Comparison of ENCODE assay signal across 1 cellular context in genomic region chr6:33901822-33902816, GRCh38.
TF ChIP-seq lines count a peak whose summit lies in the region.

No MANE protein-coding gene starts in this region.

TF ChIP-seq in K562, 482 proteins besides CTCF, POLR2A, EP300 and RAD21 (continued from another document and continues in another):
- no peak for TF ChIP-seq BRCA1 (IDR thresholded peaks at IDR 0.05)
- no peak for TF ChIP-seq BRCA1 (CRISPR knock-in tag; IDR thresholded peaks at IDR 0.05)
- TF ChIP-seq NCOA4 (IDR thresholded peaks at IDR 0.05; ENCODE audit: partially characterized antibody) = no peak
- peak; percentile 62 for TF ChIP-seq TCF3 (CRISPR knock-in tag; IDR thresholded peaks at IDR 0.05)
- no peak for TF ChIP-seq ZNF121 (CRISPR knock-in tag; conservative IDR thresholded peaks at IDR 0.05)
- no peak for TF ChIP-seq TCFL5 (CRISPR knock-in tag; conservative IDR thresholded peaks at IDR 0.05)
- TF ChIP-seq IRF2 (CRISPR knock-in tag; IDR thresholded peaks at IDR 0.05) = no peak
- TF ChIP-seq ELF2 (CRISPR knock-in tag; IDR thresholded peaks at IDR 0.05) = no peak
- 0 out of 2 replicates have a peak, but pooled peaks have one; percentile 10 for TF ChIP-seq MAFF (IDR thresholded peaks at IDR 0.05; ENCODE audit: low read length)
- no peak for TF ChIP-seq POLR2AphosphoS2 (IDR thresholded peaks at IDR 0.05; ENCODE audit: low read length)
- no peak for TF ChIP-seq HINFP (tag; conservative IDR thresholded peaks at IDR 0.05; ENCODE audit: low read depth)
- TF ChIP-seq E2F3 (CRISPR knock-in tag; IDR thresholded peaks at IDR 0.05) = no peak
- no peak for TF ChIP-seq PRDM10 (IDR thresholded peaks at IDR 0.05; ENCODE audit: partially characterized antibody)
- TF ChIP-seq ZNF280B (CRISPR knock-in tag; IDR thresholded peaks at IDR 0.05) = no peak
- no peak for TF ChIP-seq MEF2A (IDR thresholded peaks at IDR 0.05; ENCODE audit: control insufficient read depth, low read depth, low read length)
- peak; percentile 53 for TF ChIP-seq NCOR1 (IDR thresholded peaks at IDR 0.05)
- no peak for TF ChIP-seq CCNT2 (IDR thresholded peaks at IDR 0.05; ENCODE audit: borderline replicate concordance, extremely low read depth, insufficient read length, low read depth, low read length)
- no peak for TF ChIP-seq ZNF134 (CRISPR knock-in tag; conservative IDR thresholded peaks at IDR 0.05)
- no peak for TF ChIP-seq NCOA6 (IDR thresholded peaks at IDR 0.05)
- no peak for TF ChIP-seq KLF10 (CRISPR knock-in tag; IDR thresholded peaks at IDR 0.05)
- no peak for TF ChIP-seq FIP1L1 (IDR thresholded peaks at IDR 0.05; ENCODE audit: low read depth, low read length, poor library complexity, severe bottlenecking)
- TF ChIP-seq HDAC3 (IDR thresholded peaks at IDR 0.05; ENCODE audit: borderline replicate concordance, partially characterized antibody) = no peak
- no peak for TF ChIP-seq MECOM (CRISPR knock-in tag; IDR thresholded peaks at IDR 0.05)
- TF ChIP-seq PKNOX1 (IDR thresholded peaks at IDR 0.05) = peak; percentile 44; the same call in 1 of the 2 replicates
- TF ChIP-seq THRA (IDR thresholded peaks at IDR 0.05) = no peak
- no peak for TF ChIP-seq ZNF146 (CRISPR knock-in tag; IDR thresholded peaks at IDR 0.05; ENCODE audit: unreplicated experiment)
- TF ChIP-seq CBX1 (IDR thresholded peaks at IDR 0.05; ENCODE audit: low read depth) = no peak
- TF ChIP-seq RFX1 (IDR thresholded peaks at IDR 0.05) = no peak
- TF ChIP-seq FOXJ3 (CRISPR knock-in tag; IDR thresholded peaks at IDR 0.05) = no peak
- TF ChIP-seq RBBP5 (IDR thresholded peaks at IDR 0.05; ENCODE audit: borderline replicate concordance, insufficient read depth, low read length, poor library complexity, severe bottlenecking) = peak; percentile 21
- peak; percentile 56; the same call in 1 of the 2 replicates for TF ChIP-seq ZNF316 (IDR thresholded peaks at IDR 0.05)
- TF ChIP-seq VEZF1 (CRISPR knock-in tag; IDR thresholded peaks at IDR 0.05) = peak; percentile 42; the same call in 1 of the 2 replicates
- TF ChIP-seq SNIP1 (IDR thresholded peaks at IDR 0.05; ENCODE audit: low read depth) = no peak
- no peak for TF ChIP-seq TOE1 (IDR thresholded peaks at IDR 0.05; ENCODE audit: borderline replicate concordance)
- TF ChIP-seq TOE1 (CRISPR knock-in tag; IDR thresholded peaks at IDR 0.05; ENCODE audit: borderline replicate concordance, low read depth) = no peak
- TF ChIP-seq KLF1 (tag; IDR thresholded peaks at IDR 0.05) = no peak
- TF ChIP-seq PURB (CRISPR knock-in tag; IDR thresholded peaks at IDR 0.05; ENCODE audit: low read depth) = no peak
- TF ChIP-seq MYC (IDR thresholded peaks at IDR 0.05; ENCODE audit: low read depth, low read length) = 0 out of 2 replicates have a peak, but pooled peaks have one; percentile 34
- TF ChIP-seq MYC (CRISPR knock-in tag; IDR thresholded peaks at IDR 0.05; ENCODE audit: borderline replicate concordance, low read depth) = no peak
- peak; percentile 46; the same call in 1 of the 2 replicates for TF ChIP-seq CTBP1 (IDR thresholded peaks at IDR 0.05; ENCODE audit: borderline replicate concordance)
- no peak for TF ChIP-seq WHSC1 (IDR thresholded peaks at IDR 0.05; ENCODE audit: low read length)
- TF ChIP-seq TRIM25 (IDR thresholded peaks at IDR 0.05; ENCODE audit: borderline replicate concordance) = no peak
- TF ChIP-seq CBX8 (IDR thresholded peaks at IDR 0.05; ENCODE audit: borderline replicate concordance, extremely low read depth, low read depth, low read length, poor library complexity, severe bottlenecking) = no peak
- peak; percentile 65; the same call in 1 of the 2 replicates for TF ChIP-seq ADNP (tag; IDR thresholded peaks at IDR 0.05)
- TF ChIP-seq SMAD2 (IDR thresholded peaks at IDR 0.05; ENCODE audit: low read depth, low read length) = no peak
- no peak for TF ChIP-seq ZC3H4 (CRISPR knock-in tag; IDR thresholded peaks at IDR 0.05; ENCODE audit: borderline replicate concordance)
- peak; percentile 56; the same call in 1 of the 2 replicates for TF ChIP-seq MAFG (tag; conservative IDR thresholded peaks at IDR 0.05)
- TF ChIP-seq PTRF (tag; IDR thresholded peaks at IDR 0.05) = no peak
- TF ChIP-seq ZNF12 (CRISPR knock-in tag; IDR thresholded peaks at IDR 0.05) = no peak
- no peak for TF ChIP-seq SAFB2 (IDR thresholded peaks at IDR 0.05; ENCODE audit: borderline replicate concordance, low read depth, low read length, severe bottlenecking)
- no peak for TF ChIP-seq ZBTB11 (CRISPR knock-in tag; IDR thresholded peaks at IDR 0.05)
- no peak for TF ChIP-seq SMAD4 (CRISPR knock-in tag; conservative IDR thresholded peaks at IDR 0.05)
- no peak for TF ChIP-seq ZNF77 (CRISPR knock-in tag; IDR thresholded peaks at IDR 0.05)
- TF ChIP-seq L3MBTL2 (IDR thresholded peaks at IDR 0.05) = 0 out of 2 replicates have a peak, but pooled peaks have one; percentile 18
- TF ChIP-seq ZNF197 (CRISPR knock-in tag; IDR thresholded peaks at IDR 0.05; ENCODE audit: low read depth) = no peak
- no peak; the same call in 1 of the 2 replicates for TF ChIP-seq C11orf30 (IDR thresholded peaks at IDR 0.05; ENCODE audit: low read depth)
- TF ChIP-seq XRCC3 (IDR thresholded peaks at IDR 0.05) = no peak
- TF ChIP-seq GABPB2 (CRISPR knock-in tag; conservative IDR thresholded peaks at IDR 0.05) = no peak
